In the genomic region with DNA sequence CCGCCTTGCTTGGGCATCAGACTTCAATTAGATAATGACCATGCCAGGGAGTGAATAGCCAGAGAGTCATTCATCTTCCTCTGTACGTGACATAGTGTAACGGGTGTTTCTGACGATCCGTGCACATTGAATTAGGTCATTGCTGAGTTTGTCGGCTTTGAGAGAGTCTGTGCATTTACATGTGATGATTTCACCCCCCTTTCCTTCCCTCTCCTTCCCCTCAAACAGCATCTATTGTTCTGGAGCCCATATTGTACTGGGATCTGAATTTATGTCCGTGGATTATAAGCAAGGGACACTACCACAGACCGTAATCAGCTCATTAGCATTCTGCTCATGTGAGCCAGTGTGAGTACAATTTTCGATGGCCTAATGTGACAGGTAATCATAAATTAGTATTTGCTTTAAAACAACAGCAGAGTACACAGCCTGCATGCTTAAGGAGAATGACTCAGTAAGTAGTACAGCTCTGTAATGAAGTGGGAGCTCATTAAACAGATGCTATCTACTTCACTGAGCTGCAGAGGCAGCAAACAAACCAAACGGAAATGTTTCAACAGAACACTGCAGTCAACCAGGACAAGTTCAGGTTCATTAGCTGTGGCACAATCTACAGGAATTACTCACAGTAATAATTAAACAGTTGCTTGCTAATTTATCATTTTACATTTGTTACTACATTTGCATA, we compare ENCODE assay signal across 8 cellular contexts.
A peak's percentile ranks its signal among the peaks of the same experiment; 100 is the strongest.
DNase-seq lines count a peak whose midpoint lies in the region; ATAC-seq and TF ChIP-seq lines count a peak whose summit lies in the region.

No MANE protein-coding gene starts in this region.

- no peak overlapping the region for H2AFZ ChIP-seq in neural progenitor cell (replicated peaks)

- TF ChIP-seq CTCF in neural progenitor cell (IDR thresholded peaks at IDR 0.05) (no peak), body of pancreas (IDR thresholded peaks at IDR 0.05) (no peak)

- intact Hi-C loops in body of pancreas (cut with DNase I) = no loop called here

- no peaks in the 10 kb centered on the region for H3K9me3 Mint-ChIP-seq in neural progenitor cell

- H4K20me1 ChIP-seq in neural progenitor cell (ENCODE audit: low read depth) = no peaks in the 10 kb centered on the region

- no peak overlapping the region for H3K4me3 ChIP-seq in neural progenitor cell
- no peak overlapping the region for H3K4me3 ChIP-seq in body of pancreas

- peak overlapping the region; percentile 78 for H3K27ac Mint-ChIP-seq in neural progenitor cell

- no peak overlapping the region for H3K4me2 ChIP-seq in neural progenitor cell

- ATAC-seq in GM21390 (IDR thresholded peaks at IDR 0.05; ENCODE audit: unreplicated experiment) (peak; percentile 58), GM19467 (IDR thresholded peaks at IDR 0.05; ENCODE audit: unreplicated experiment) (no peak), body of pancreas (no peak)

- DNase-seq in NCI-H2227 (lab: John Stamatoyannopoulos, UW; ENCODE audit: unreplicated experiment) = peak; percentile 88
- DNase-seq in neural progenitor cell (ENCODE audit: low spot score) = no peak
- DNase-seq in HuH-7.5 (ENCODE audit: low spot score) = no peak
- DNase-seq in activated effector memory CD4-positive, alpha-beta T cell treated with anti-CD3 and anti-CD28 coated beads, Interleukin-2, amount 50 U/mL, for 16 hours = no peak
- DNase-seq in body of pancreas = no peak

- H3K36me3 ChIP-seq in neural progenitor cell (no peaks in the 10 kb centered on the region), body of pancreas (replicated peaks in 1 of 2; ENCODE audit: insufficient read depth in 1 of 2, low read depth in 2 of 2) (no peaks in the 10 kb centered on the region)

- H3F3A ChIP-seq in neural progenitor cell (ENCODE audit: low read depth) = peaks cover 7% of the 10 kb centered on the region

- H3K4me1 ChIP-seq in neural progenitor cell (peaks cover 47% of the 10 kb centered on the region), body of pancreas (peaks cover 24% of the 10 kb centered on the region)

- peaks cover 65% of the 10 kb centered on the region for H3K4me1 Mint-ChIP-seq in neural progenitor cell

- no peaks in the 10 kb centered on the region for H3K36me3 Mint-ChIP-seq in neural progenitor cell

- H3K27me3 ChIP-seq in neural progenitor cell (no peaks in the 10 kb centered on the region), body of pancreas (no peaks in the 10 kb centered on the region)

- H3K9ac ChIP-seq in neural progenitor cell = no peak overlapping the region

- peak overlapping the region; percentile 51 for H3K4me3 Mint-ChIP-seq in neural progenitor cell

- no peaks in the 10 kb centered on the region for H3K79me2 ChIP-seq in neural progenitor cell (ENCODE audit: low read depth)

- H3K27ac ChIP-seq in cingulate gyrus (ENCODE audit: low read depth, low read length) (peak overlapping the region; percentile 57), neural progenitor cell (no peak overlapping the region), body of pancreas (peak overlapping the region in 1 of 4 donors; percentile 27)

- no peak for TF ChIP-seq POLR2A in body of pancreas (IDR thresholded peaks at IDR 0.05)

- 57 to 61% methylated on average over 10 of the region's 10 CpGs for WGBS in body of pancreas, 2 donors

- H3K27me3 Mint-ChIP-seq in neural progenitor cell (ENCODE audit: insufficient read depth, low read depth) = peaks cover 2% of the 10 kb centered on the region

- no peaks in the 10 kb centered on the region for H3K9me3 ChIP-seq in neural progenitor cell (ENCODE audit: low read depth)
- no peaks in the 10 kb centered on the region for H3K9me3 ChIP-seq in body of pancreas
